Comparison of ENCODE assay signal across 1 cellular context in genomic region chr11:125886997-125887372, GRCh38.
TF ChIP-seq lines count a peak whose summit lies in the region.

No MANE protein-coding gene starts in this region.

TF ChIP-seq in endothelial cell of umbilical vein, 7 proteins besides CTCF, POLR2A, EP300 and RAD21:
- TF ChIP-seq FOS (IDR thresholded peaks at IDR 0.05; ENCODE audit: borderline replicate concordance, insufficient read depth, low read length): no peak
- TF ChIP-seq EZH2 (IDR thresholded peaks at IDR 0.05; ENCODE audit: borderline replicate concordance, low read depth, low read length, severe bottlenecking): no peak
- TF ChIP-seq JUN (IDR thresholded peaks at IDR 0.05; ENCODE audit: borderline replicate concordance, insufficient read depth, insufficient read length, low read depth): no peak
- no peak for TF ChIP-seq MYC (IDR thresholded peaks at IDR 0.05; ENCODE audit: low read depth, low read length)
- TF ChIP-seq POLR2AphosphoS5 (IDR thresholded peaks at IDR 0.05; ENCODE audit: insufficient read depth, low read depth, low read length): no peak
- TF ChIP-seq GATA2 (IDR thresholded peaks at IDR 0.05; ENCODE audit: insufficient read depth, insufficient read length, low read depth, low read length): no peak
- TF ChIP-seq MAX (IDR thresholded peaks at IDR 0.05; ENCODE audit: insufficient read depth, insufficient read length): no peak
